ENCODE assay signal across 11 cellular contexts in the genomic region with DNA sequence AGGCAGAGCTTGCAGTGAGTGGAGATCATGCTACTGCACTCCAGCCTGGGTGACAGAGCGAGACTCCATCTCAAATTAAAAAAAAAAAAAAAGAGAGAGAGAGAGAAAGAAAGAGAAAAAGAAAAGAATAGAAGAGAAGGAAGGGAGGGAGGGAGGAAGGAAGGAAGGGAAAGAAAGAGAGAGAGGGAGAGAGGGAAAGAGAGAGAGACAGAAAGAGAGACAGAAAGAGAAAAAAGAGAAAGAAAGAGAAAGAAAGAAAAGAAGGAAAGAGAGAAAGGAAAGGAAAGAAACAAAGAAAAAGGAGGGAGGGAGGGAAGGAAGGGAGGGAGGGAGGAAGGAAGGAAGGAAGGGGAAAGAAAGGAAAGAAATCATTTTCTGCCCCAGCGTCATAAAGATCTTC.
"Had no signal": no experiment of that assay in that cellular context is flagged by ENCODE, and none has a peak within 500 bp of the region (broad histone marks: within the 10 kb centered on the region; RNA-seq: fewer than 3 reads in every experiment).

No MANE protein-coding gene starts in this region.

- H3K4me3 ChIP-seq: GM23248, GM23338, HAP-1 had no signal

- H3K27ac ChIP-seq: GM23248 had no signal

- ATAC-seq: GM23338, HCT116 had no signal

- H3K9ac ChIP-seq: GM23248 had no signal

- H3K9me3 Mint-ChIP-seq: GM23338, H9, HFFc6 had no signal

- H3K4me3 Mint-ChIP-seq: GM23338, H9, HFFc6 had no signal

- H2AFZ ChIP-seq: GM23248, GM23338 had no signal

- H3K4me2 ChIP-seq: GM23338 had no signal

- H3K36me3 ChIP-seq: HAP-1 had no signal

- DNase-seq: GM23248, GOT3, H7, H9, HCEC 1CT, HFFc6 had no signal

- H3K9me3 ChIP-seq: HAP-1 had no signal

- H3K27ac Mint-ChIP-seq: GM23338, H9, HFFc6 had no signal

- H3K4me1 ChIP-seq: HAP-1 had no signal

- H3K4me1 Mint-ChIP-seq: GM23338 had no signal

- FAIRE-seq: H1, H54 had no signal
